9 cellular contexts compared by ENCODE assay signal in genomic region chr12:104505095-104505819, GRCh38. TPM values are rescaled to one million over a fixed set of nuclear protein-coding genes. Genes with fewer than 3 reads are reported as not detected.
DNase-seq lines count a peak whose midpoint lies in the region; ATAC-seq, FAIRE-seq and TF ChIP-seq lines count a peak whose summit lies in the region.
"Had no signal": no experiment of that assay in that cellular context is flagged by ENCODE, and none has a peak within 500 bp of the region (broad histone marks: within the 10 kb centered on the region; RNA-seq: fewer than 3 reads in every experiment).

No MANE protein-coding gene starts in this region.

- peaks cover 6% of the 10 kb centered on the region for H3K36me3 Mint-ChIP-seq in IgD-negative memory B cell

- peak; percentile 58 for DNase-seq in endothelial cell of umbilical vein (ENCODE audit: low read depth, low spot score)
- no peak for DNase-seq in gastrocnemius medialis
- DNase-seq in foreskin melanocyte: no peak
- DNase-seq in activated effector memory CD4-positive, alpha-beta T cell treated with Interleukin-2 at 50 U/mL for 16 hours: no peak
- DNase-seq in ACHN: no peak
- DNase-seq: HFFc6 had no signal

- TF ChIP-seq CTCF in endothelial cell of umbilical vein (IDR thresholded peaks at IDR 0.05; ENCODE audit: extremely low read depth in 1 of 2, insufficient read depth in 1 of 2, low read depth in 1 of 2, low read length in 2 of 2) (no peak), gastrocnemius medialis (IDR thresholded peaks at IDR 0.05 in 4 of 5, conservative IDR thresholded peaks at IDR 0.05 in 1 of 5) (no peak)

- H3K9me3 Mint-ChIP-seq in IgD-negative memory B cell: no peaks in the 10 kb centered on the region

- H3K9ac ChIP-seq in endothelial cell of umbilical vein (replicated peaks; ENCODE audit: extremely low read depth, insufficient read depth, low read length): no peak overlapping the region

- H4K20me1 ChIP-seq in endothelial cell of umbilical vein (replicated peaks; ENCODE audit: control insufficient read depth, extremely low read depth, insufficient read depth, low read length): no peaks in the 10 kb centered on the region

- no peak for FAIRE-seq in endothelial cell of umbilical vein (lab: Jason Lieb, UNC)

- H3K9me3 ChIP-seq in endothelial cell of umbilical vein (replicated peaks; ENCODE audit: control insufficient read depth, insufficient read depth, low read length) (no peaks in the 10 kb centered on the region), gastrocnemius medialis (no peaks in the 10 kb centered on the region)

- H3K4me1 ChIP-seq in endothelial cell of umbilical vein (ENCODE audit: control insufficient read depth, extremely low read depth, insufficient read depth, low read length) (peaks cover 8% of the 10 kb centered on the region), gastrocnemius medialis (no peaks in the 10 kb centered on the region)

- intact Hi-C loops in endothelial cell of umbilical vein (cut with micrococcal nuclease) (no loop called here), gastrocnemius medialis (cut with DNase I; ENCODE audit: low total_unique reads) (no loop called here)

- TF ChIP-seq POLR2A in endothelial cell of umbilical vein (IDR thresholded peaks at IDR 0.05; ENCODE audit: low read depth, low read length): no peak
- no peak for TF ChIP-seq POLR2A in gastrocnemius medialis (IDR thresholded peaks at IDR 0.05)

- H2AFZ ChIP-seq in endothelial cell of umbilical vein (ENCODE audit: low read depth, low read length): no peak overlapping the region

- in situ Hi-C loops in gastrocnemius medialis (cut with MboI; ENCODE audit: low sequenced_read_pairs in 4 of 4) (no loop called here), ACHN (cut with HindIII; ENCODE audit: low pct_ligation_motif_present, low pct_unique_long_range_greater_than_20kb, low sequenced_read_pairs) (no loop called here)

- peak overlapping the region in 2 of 3 donors; percentile 3 to 94 for H3K27ac Mint-ChIP-seq in IgD-negative memory B cell
- H3K27ac Mint-ChIP-seq: HFFc6 had no signal

- H3K36me3 ChIP-seq in endothelial cell of umbilical vein (ENCODE audit: control insufficient read depth in 2 of 2, extremely low read depth in 1 of 2, insufficient read depth in 2 of 2, low read length in 2 of 2): no peaks in the 10 kb centered on the region
- H3K36me3 ChIP-seq in gastrocnemius medialis: no peaks in the 10 kb centered on the region

- H3K4me1 Mint-ChIP-seq in IgD-negative memory B cell: peaks cover 58 to 79% (median 61%) of the 10 kb centered on the region in 3 donors

- no peak overlapping the region for H3K4me3 ChIP-seq in endothelial cell of umbilical vein (replicated peaks in 1 of 3; ENCODE audit: insufficient read depth in 1 of 3, low read depth in 1 of 3, low read length in 3 of 3)
- H3K4me3 ChIP-seq in gastrocnemius medialis: no peak overlapping the region

- H3K27ac ChIP-seq in endothelial cell of umbilical vein (ENCODE audit: insufficient read depth, low read depth, low read length) (no peak overlapping the region), gastrocnemius medialis (no peak overlapping the region)

- H3K27me3 Mint-ChIP-seq in IgD-negative memory B cell: peaks cover 1% of the 10 kb centered on the region

- peak; percentile 97 for ATAC-seq in GM18517 (IDR thresholded peaks at IDR 0.05; ENCODE audit: unreplicated experiment)
- ATAC-seq in GM21737 (IDR thresholded peaks at IDR 0.05; ENCODE audit: unreplicated experiment): peak; percentile 90
- ATAC-seq in gastrocnemius medialis: no peak

- H3K27me3 ChIP-seq in endothelial cell of umbilical vein (ENCODE audit: control insufficient read depth in 2 of 2, insufficient read depth in 2 of 2, low read length in 2 of 2) (no peaks in the 10 kb centered on the region), gastrocnemius medialis (no peaks in the 10 kb centered on the region)

- CTCF ChIA-PET in endothelial cell of umbilical vein (lab: Charles Lee): interaction anchor here (0.6 to 1.8 kb wide), 7 partner anchors 10 to 140 kb away, joined by 3 to 5 read pairs (median 4); no protein-coding TSS in a partner anchor

- POLR2A ChIA-PET in endothelial cell of umbilical vein (lab: Charles Lee): interaction anchor here (0.5 kb wide), 1 partner anchor 88 kb away, joined by 4 read pairs; no protein-coding TSS in a partner anchor

- peaks cover 8% of the 10 kb centered on the region for H3K79me2 ChIP-seq in endothelial cell of umbilical vein (ENCODE audit: control insufficient read depth, insufficient read depth, low read length)

- dilution Hi-C loops in endothelial cell of umbilical vein (cut with MboI; ENCODE audit: extremely low pct_ligation_motif_present, low sequenced_read_pairs): no loop called here

- BruUV-seq in endothelial cell of umbilical vein (replicated peaks; lab: Mats Ljungman, UMichigan): no TSS peak

- H3K9me1 ChIP-seq in endothelial cell of umbilical vein (replicated peaks; ENCODE audit: control insufficient read depth, extremely low read depth, insufficient read depth, low read length): no peaks in the 10 kb centered on the region

- H3K4me3 Mint-ChIP-seq in IgD-negative memory B cell: peak overlapping the region; percentile 2 to 77 (median 47)
- H3K4me3 Mint-ChIP-seq: HFFc6 had no signal

- H3K4me2 ChIP-seq in endothelial cell of umbilical vein (ENCODE audit: insufficient read depth, low read length): no peak overlapping the region

TF ChIP-seq in endothelial cell of umbilical vein, 7 proteins besides CTCF, POLR2A, EP300 and RAD21:
- TF ChIP-seq GATA2 (IDR thresholded peaks at IDR 0.05; ENCODE audit: insufficient read depth, insufficient read length, low read depth, low read length) (peak; percentile 55), FOS (IDR thresholded peaks at IDR 0.05; ENCODE audit: borderline replicate concordance, insufficient read depth, low read length) (no peak)

RNA-seq across cellular contexts. Expression of gene CHST11, which starts 48.5 kb away (rescaled TPM):
- polyA plus RNA-seq in IgD-negative memory B cell (41.7 TPM), endothelial cell of umbilical vein (19.7 and 21.9 TPM in 2 replicates)
- total RNA-seq in endothelial cell of umbilical vein (20.9 and 24.2 TPM in 2 replicates), gastrocnemius medialis (1 to 10 TPM in 3 of 4 donors, under 1 TPM in 1; 0.17 to 2.1 (median 1.4) TPM)
- polyA plus RNA-seq in endothelial cell of umbilical vein (2011; cell fraction: cytosol; rRNA removed): 17.6 and 19.9 TPM in 2 replicates
- 14.8 and 15.5 TPM in 2 replicates for polyA plus RNA-seq in endothelial cell of umbilical vein (2011; cell fraction: nucleus; rRNA removed)
- polyA plus RNA-seq in endothelial cell of umbilical vein (2012): 18.2 and 18.4 TPM in 2 replicates
- polyA minus RNA-seq in endothelial cell of umbilical vein: 13.4 and 17.2 TPM in 2 replicates
- 0.41 TPM for polyA minus RNA-seq in endothelial cell of umbilical vein (2011; cell fraction: cytosol; rRNA and poly(A)+ RNA removed)
- 20.7 and 22.8 TPM in 2 replicates for polyA minus RNA-seq in endothelial cell of umbilical vein (2011; cell fraction: nucleus; rRNA and poly(A)+ RNA removed)

Comparison
In these comparisons a context has a peak if more than half of its experiments do, and no peak if none do; other contexts are left out.
1. ATAC-seq: peak in GM18517 (single experiment) and GM21737 (single experiment); none in gastrocnemius medialis (0 of 2).